Comparison of ENCODE assay signal across 14 cellular contexts in genomic region chr3:58066842-58067241, GRCh38. TPM values are rescaled to one million over a fixed set of nuclear protein-coding genes. Genes with fewer than 3 reads are reported as not detected.
A peak's percentile ranks its signal among the peaks of the same experiment; 100 is the strongest.
DNase-seq lines count a peak whose midpoint lies in the region; ATAC-seq and TF ChIP-seq lines count a peak whose summit lies in the region.
"Had no signal": no experiment of that assay in that cellular context is flagged by ENCODE, and none has a peak within 500 bp of the region (broad histone marks: within the 10 kb centered on the region; RNA-seq: fewer than 3 reads in every experiment).

No MANE protein-coding gene starts in this region.

- H3K4ac ChIP-seq in mesenchymal stem cell (ENCODE audit: low read depth in 1 of 2, low read length in 2 of 2), result no peak overlapping the region

- TF ChIP-seq CTCF in coronary artery (IDR thresholded peaks at IDR 0.05) (no peak), uterus (IDR thresholded peaks at IDR 0.05) (no peak)

- ATAC-seq in GM21423 (IDR thresholded peaks at IDR 0.05; ENCODE audit: unreplicated experiment) (no peak), GM18520 (IDR thresholded peaks at IDR 0.05; ENCODE audit: unreplicated experiment) (no peak)
- ATAC-seq: effector memory CD8-positive, alpha-beta T cell; sciatic nerve had no signal

- H3K27ac ChIP-seq in coronary artery (peak overlapping the region; percentile 67 to 69), mesenchymal stem cell (ENCODE audit: low read length, poor library complexity, severe bottlenecking) (peak overlapping the region; percentile 62), uterus (peak overlapping the region; percentile 86 to 89)
- H3K27ac ChIP-seq: suprapubic skin had no signal

- DNase-seq in NCI-H226 (peak; percentile 79), coronary artery (ENCODE audit: low spot score) (no peak), mesenchymal stem cell (no peak), uterus (peak in 1 of 2 donors; percentile 14), inferior parietal cortex (ENCODE audit: extremely low spot score) (no peak), KBM-7 (no peak)
- DNase-seq: activated CD8-positive, alpha-beta memory T cell treated with anti-CD3 and anti-CD28 coated beads, Interleukin-2, amount 50 U/mL, for 48 hours; activated naive CD8-positive, alpha-beta T cell treated with anti-CD3 and anti-CD28 coated beads for 36 hours; effector memory CD8-positive, alpha-beta T cell; NCI-H1105 had no signal

- H2BK5ac ChIP-seq in mesenchymal stem cell (ENCODE audit: low read depth, low read length, poor library complexity, severe bottlenecking), result no peak overlapping the region

- intact Hi-C loops in uterus (cut with DNase I; ENCODE audit: low total_unique reads), result no loop called here

- H3K79me1 ChIP-seq in mesenchymal stem cell (replicated peaks; ENCODE audit: low read length, poor library complexity, severe bottlenecking), result peaks cover 16% of the 10 kb centered on the region

- peak overlapping the region; percentile 38 for H3K9ac ChIP-seq in mesenchymal stem cell (ENCODE audit: low read length)

- H2BK120ac ChIP-seq in mesenchymal stem cell (ENCODE audit: low read depth, low read length), result no peak overlapping the region

- H3K14ac ChIP-seq in mesenchymal stem cell (ENCODE audit: low read length in 2 of 2), result no peak overlapping the region

- no peaks in the 10 kb centered on the region for H3K9me3 ChIP-seq in mesenchymal stem cell (ENCODE audit: control insufficient read depth, low read length)
- no peaks in the 10 kb centered on the region for H3K9me3 ChIP-seq in uterus
- H3K9me3 ChIP-seq: suprapubic skin had no signal

- H3K4me1 ChIP-seq in mesenchymal stem cell (ENCODE audit: control insufficient read depth, insufficient read depth, low read depth, low read length) (peaks cover 43% of the 10 kb centered on the region), uterus (peaks cover 3 to 6% of the 10 kb centered on the region in 2 donors)

- H2BK12ac ChIP-seq in mesenchymal stem cell (ENCODE audit: low read length in 2 of 2), result no peak overlapping the region

- no peak overlapping the region for H2BK15ac ChIP-seq in mesenchymal stem cell (ENCODE audit: low read depth, poor library complexity, severe bottlenecking)

- no peak for TF ChIP-seq POLR2A in uterus (IDR thresholded peaks at IDR 0.05)

- no peak overlapping the region for H3K23ac ChIP-seq in mesenchymal stem cell (ENCODE audit: low read length in 2 of 2)

- H3K27me3 ChIP-seq in mesenchymal stem cell (ENCODE audit: control insufficient read depth in 1 of 2, insufficient read depth in 1 of 2, low read length in 2 of 2), result no peaks in the 10 kb centered on the region
- H3K27me3 ChIP-seq in uterus, result no peaks in the 10 kb centered on the region
- H3K27me3 ChIP-seq: suprapubic skin had no signal

- no peak overlapping the region for H4K8ac ChIP-seq in mesenchymal stem cell (ENCODE audit: low read length)

- no peak overlapping the region for H3K18ac ChIP-seq in mesenchymal stem cell (ENCODE audit: low read depth in 1 of 2, low read length in 2 of 2)

- no peak overlapping the region for H4K91ac ChIP-seq in mesenchymal stem cell (ENCODE audit: low read length)

- no peak overlapping the region for H3K4me2 ChIP-seq in mesenchymal stem cell (ENCODE audit: low read length, poor library complexity, severe bottlenecking)

- H3K4me3 ChIP-seq in coronary artery (no peak overlapping the region), mesenchymal stem cell (ENCODE audit: insufficient read depth in 1 of 2, low read depth in 1 of 2, low read length in 2 of 2) (no peak overlapping the region), uterus (no peak overlapping the region)
- H3K4me3 ChIP-seq: suprapubic skin had no signal

- no peak overlapping the region for H2AK5ac ChIP-seq in mesenchymal stem cell (ENCODE audit: low read length, severe bottlenecking)

- no peak overlapping the region for H2AFZ ChIP-seq in mesenchymal stem cell (ENCODE audit: low read depth, low read length)

- in situ Hi-C loops in KBM-7 (cut with MboI; ENCODE audit: low pct_unique_long_range_greater_than_20kb, low sequenced_read_pairs), result no loop called here

- 61% methylated on average over 3 of the region's 3 CpGs for WGBS in mesenchymal stem cell

- H3K36me3 ChIP-seq in mesenchymal stem cell (ENCODE audit: control insufficient read depth in 1 of 2, insufficient read depth in 2 of 2, low read depth in 1 of 2, low read length in 2 of 2), result peaks cover 0 to 3% of the 10 kb centered on the region in 2 experiments
- no peaks in the 10 kb centered on the region for H3K36me3 ChIP-seq in uterus
- H3K36me3 ChIP-seq: suprapubic skin had no signal

RNA-seq across cellular contexts. Expression of gene FLNB, which starts 58.6 kb away (rescaled TPM):
- polyA plus RNA-seq in mesenchymal stem cell (2013, experiment 1 of 2), result 55.8 TPM
- 47.9 TPM for polyA plus RNA-seq in mesenchymal stem cell (2013, experiment 2 of 2)
- total RNA-seq in uterus, result 100 to 1,000 TPM in 3 of 4 donors, 10 to 100 TPM in 1; 52.4 to 283 (median 148) TPM
